Comparison of ENCODE assay signal across 14 cellular contexts in the genomic region with DNA sequence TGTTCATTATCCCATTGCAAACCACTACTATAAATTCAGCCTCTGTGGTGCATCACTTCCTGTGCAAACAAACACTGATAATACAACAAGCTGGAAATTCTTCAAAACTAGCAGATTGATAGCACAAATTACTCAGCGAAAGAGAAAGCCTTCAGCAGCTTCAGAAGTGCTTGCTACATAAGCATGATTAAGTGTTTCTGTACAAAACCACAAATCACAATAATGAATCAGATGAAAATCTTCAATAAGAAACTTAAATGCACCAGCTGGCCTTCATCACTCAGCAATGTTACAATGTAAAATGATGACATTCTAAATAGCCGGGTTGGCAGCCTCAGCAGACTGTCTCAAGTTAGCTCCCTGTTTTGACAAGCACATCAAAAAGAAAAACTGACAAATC.
A peak's percentile ranks its signal among the peaks of the same experiment; 100 is the strongest.
DNase-seq lines count a peak whose midpoint lies in the region; ATAC-seq and TF ChIP-seq lines count a peak whose summit lies in the region.
"Had no signal": no experiment of that assay in that cellular context is flagged by ENCODE, and none has a peak within 500 bp of the region (broad histone marks: within the 10 kb centered on the region; RNA-seq: fewer than 3 reads in every experiment).

No MANE protein-coding gene starts in this region.

- H3K4me3 ChIP-seq in BE2C (ENCODE audit: low read depth, low read length) = 0 out of 2 replicates have a peak overlapping the region, but pooled peaks have one; percentile 0
- H3K4me3 ChIP-seq in RWPE2 (ENCODE audit: severe bottlenecking) = no peak overlapping the region
- H3K4me3 ChIP-seq in lower leg skin (ENCODE audit: low read depth, poor library complexity, severe bottlenecking) = no peak overlapping the region
- H3K4me3 ChIP-seq: BLaER1 had no signal

- H3K27me3 ChIP-seq in BE2C = no peaks in the 10 kb centered on the region
- H3K27me3 ChIP-seq in RWPE2 (ENCODE audit: insufficient read depth, poor library complexity, severe bottlenecking) = no peaks in the 10 kb centered on the region
- H3K27me3 ChIP-seq: BLaER1 had no signal

- TF ChIP-seq CTCF in BE2C (IDR thresholded peaks at IDR 0.05; ENCODE audit: low read depth, low read length) (no peak), RWPE2 (IDR thresholded peaks at IDR 0.05; ENCODE audit: poor library complexity, severe bottlenecking) (no peak), lower leg skin (IDR thresholded peaks at IDR 0.05) (no peak)

- DNase-seq in BE2C = peak; percentile 38
- DNase-seq in RWPE2 (ENCODE audit: low spot score) = no peak
- peak; percentile 0 for DNase-seq in foreskin melanocyte
- no peak for DNase-seq in NCI-H146 treated with DMSO at 0.1 percent for 48 hours (lab: John Stamatoyannopoulos, UW; ENCODE audit: unreplicated experiment)
- no peak for DNase-seq in lower leg skin (ENCODE audit: low spot score in 2 of 2)
- no peak for DNase-seq in COLO829 (ENCODE audit: low spot score)
- DNase-seq: activated effector memory CD4-positive, alpha-beta T cell treated with anti-CD3 and anti-CD28 coated beads, Interleukin-2, amount 50 U/mL, for 16 hours; Karpas-422; natural killer cell; stimulated activated CD4-positive, alpha-beta T cell treated with anti-CD3 and anti-CD28 coated beads, Interleukin-15, amount 100 ng/mL, for 24 hours; stimulated activated naive CD8-positive, alpha-beta T cell treated with anti-CD3 and anti-CD28 coated beads, Interleukin-15, Interleukin-2, amounts not matched to agents 100 U/mL and 50 U/mL, for 24 hours had no signal

- ATAC-seq in HG02852 (IDR thresholded peaks at IDR 0.05; ENCODE audit: unreplicated experiment) (peak; percentile 58), RWPE2 (ENCODE audit: low read depth) (peak; percentile 98), GM21825 (IDR thresholded peaks at IDR 0.05; ENCODE audit: unreplicated experiment) (no peak)
- ATAC-seq: stimulated activated naive CD8-positive, alpha-beta T cell treated with anti-CD3 and anti-CD28 coated beads, Interleukin-15, Interleukin-2, amounts not matched to agents 100 U/mL and 50 U/mL, for 24 hours had no signal

- H3K4me1 ChIP-seq in BE2C (peaks cover 11% of the 10 kb centered on the region), RWPE2 (ENCODE audit: insufficient read depth, poor library complexity, severe bottlenecking) (peaks cover 8% of the 10 kb centered on the region)
- H3K4me1 ChIP-seq: BLaER1 had no signal

- intact Hi-C loops in lower leg skin (cut with DNase I; ENCODE audit: low total_unique reads) = no loop called here

- H3K9me3 ChIP-seq in BE2C = no peaks in the 10 kb centered on the region
- peaks cover 4% of the 10 kb centered on the region for H3K9me3 ChIP-seq in RWPE2 (ENCODE audit: severe bottlenecking)

- no peak overlapping the region for H3K27ac ChIP-seq in RWPE2 (ENCODE audit: poor library complexity, severe bottlenecking)
- H3K27ac ChIP-seq: BLaER1 had no signal

- no peaks in the 10 kb centered on the region; the same call in 1 of the 2 replicates for H3K36me3 ChIP-seq in BE2C
- H3K36me3 ChIP-seq in RWPE2 (ENCODE audit: low read depth) = no peaks in the 10 kb centered on the region
- H3K36me3 ChIP-seq: BLaER1 had no signal

- WGBS in lower leg skin, 2 donors = 5 to 11% methylated on average over 2 of the region's 2 CpGs

- no peak for TF ChIP-seq POLR2A in lower leg skin (IDR thresholded peaks at IDR 0.05)

Comparison
In these comparisons a context has a peak if more than half of its experiments do, and no peak if none do; other contexts are left out.
1. DNase-seq: peak in BE2C (single experiment) and foreskin melanocyte (single experiment); none in RWPE2 (single experiment), NCI-H146 treated with DMSO at 0.1 percent for 48 hours (single experiment), lower leg skin (0 of 2) and COLO829 (single experiment).